Comparison of ENCODE assay signal across 18 cellular contexts in genomic region chr12:108807476-108807875, GRCh38. TPM values are rescaled to one million over a fixed set of nuclear protein-coding genes. Genes with fewer than 3 reads are reported as not detected.
DNase-seq lines count a peak whose midpoint lies in the region; ATAC-seq and TF ChIP-seq lines count a peak whose summit lies in the region.
"Had no signal": no experiment of that assay in that cellular context is flagged by ENCODE, and none has a peak within 500 bp of the region (broad histone marks: within the 10 kb centered on the region; RNA-seq: fewer than 3 reads in every experiment).

No MANE protein-coding gene starts in this region.

- H3K9me3 ChIP-seq in H9 (ENCODE audit: control insufficient read depth, low read depth, low read length): no peaks in the 10 kb centered on the region
- no peaks in the 10 kb centered on the region for H3K9me3 ChIP-seq in gastroesophageal sphincter
- H3K9me3 ChIP-seq in psoas muscle: no peaks in the 10 kb centered on the region
- no peaks in the 10 kb centered on the region for H3K9me3 ChIP-seq in PC-3 (ENCODE audit: low read length)

- no peaks in the 10 kb centered on the region for H3K23me2 ChIP-seq in H9 (ENCODE audit: insufficient read length, low read depth, low read length, poor library complexity, severe bottlenecking)

- peaks cover 41% of the 10 kb centered on the region for H3K4me1 ChIP-seq in ACC112 (ENCODE audit: control insufficient read depth, insufficient read depth, low read length, unreplicated experiment)
- no peaks in the 10 kb centered on the region for H3K4me1 ChIP-seq in H9 (ENCODE audit: insufficient read depth, low read length)
- peaks cover 10 to 61% (median 27%) of the 10 kb centered on the region in 3 donors for H3K4me1 ChIP-seq in gastroesophageal sphincter
- peaks cover 33% of the 10 kb centered on the region for H3K4me1 ChIP-seq in psoas muscle
- H3K4me1 ChIP-seq in PC-3 (ENCODE audit: insufficient read depth, low read length): peaks cover 6% of the 10 kb centered on the region

- peaks cover 12 to 59% (median 56%) of the 10 kb centered on the region in 3 experiments; a peak in 6 of 7 replicates for H3K36me3 Mint-ChIP-seq in H9 (ENCODE audit: insufficient read depth in 1 of 3, low read depth in 3 of 3)

- H4K91ac ChIP-seq in H9 (ENCODE audit: insufficient read length, low read depth, low read length): no peak overlapping the region

- H3K4me3 ChIP-seq in ACC112 (ENCODE audit: low read depth, low read length) (no peak overlapping the region), gastroesophageal sphincter (no peak overlapping the region), psoas muscle (no peak overlapping the region), PC-3 (ENCODE audit: low read length) (no peak overlapping the region)
- H3K4me3 ChIP-seq: hepatocyte had no signal

- ATAC-seq in gastroesophageal sphincter (no peak), psoas muscle (no peak), PC-3 (no peak)
- ATAC-seq: left ventricle myocardium superior had no signal

- H3K4me2 ChIP-seq in H9 (ENCODE audit: insufficient read depth, insufficient read length, low read length) (no peak overlapping the region), PC-3 (ENCODE audit: low read length) (no peak overlapping the region)
- H3K4me2 ChIP-seq: hepatocyte had no signal

- no peak overlapping the region for H3K4me3 Mint-ChIP-seq in H9
- H3K4me3 Mint-ChIP-seq: activated T-helper 1 cell treated with anti-CD3 and anti-CD28 coated beads, Interleukin-12 subunit alpha, Interleukin-12 subunit beta, Interleukin-2, Interleukin-4 antibody, amounts not matched to agents 30 ng/mL and 10 ng/mL and 1 ng/mL, durations not matched to agents 14 hours and 24 hours and 36 hours; nephron had no signal

- H3K79me1 ChIP-seq in H9 (ENCODE audit: insufficient read depth, low read depth, low read length, poor library complexity, severe bottlenecking): no peaks in the 10 kb centered on the region

- no peak overlapping the region for H3K4ac ChIP-seq in H9 (ENCODE audit: low read depth, low read length)

- WGBS in H9 (ENCODE audit: extremely low coverage, insufficient read length, low lambda C conversion rate): no CpG with 5 or more reads among the region's 15 CpGs
- 90 to 100% methylated on average over 2 of the region's 15 CpGs for WGBS in gastroesophageal sphincter (ENCODE audit: low coverage in 1 of 2), 2 donors
- WGBS in psoas muscle, 3 donors: 90 to 95% (median 92%) methylated on average over 15 of the region's 15 CpGs

- H2BK5ac ChIP-seq in H9 (ENCODE audit: insufficient read length, low read length): no peak overlapping the region

- no peak overlapping the region for H2BK12ac ChIP-seq in H9 (ENCODE audit: insufficient read length, low read depth, low read length)

- DNase-seq in H9: no peak
- DNase-seq in psoas muscle: no peak
- no peak for DNase-seq in DMS153 (lab: John Stamatoyannopoulos, UW)
- no peak for DNase-seq in NCI-H345 treated with DMSO at 0.1 percent for 48 hours (lab: John Stamatoyannopoulos, UW; ENCODE audit: unreplicated experiment)
- no peak for DNase-seq in PC-3
- DNase-seq: activated naive CD4-positive, alpha-beta T cell treated with anti-CD3 and anti-CD28 coated beads, Interleukin-2, amount 50 U/mL, for 16 hours; caudate nucleus; EL; left ventricle myocardium superior; NCI-H1048; NCI-H187; substantia nigra had no signal

- H3K79me2 ChIP-seq in ACC112 (ENCODE audit: control insufficient read depth, insufficient read depth, low read length, unreplicated experiment): peaks cover 14% of the 10 kb centered on the region
- no peaks in the 10 kb centered on the region for H3K79me2 ChIP-seq in H9 (ENCODE audit: insufficient read depth, low read length)
- H3K79me2 ChIP-seq in PC-3 (ENCODE audit: low read length): no peaks in the 10 kb centered on the region
- H3K79me2 ChIP-seq: hepatocyte had no signal

- no peak overlapping the region for H2BK15ac ChIP-seq in H9 (ENCODE audit: low read depth, low read length)

- H4K8ac ChIP-seq in H9 (replicated peaks; ENCODE audit: insufficient read length, low read depth, low read length): no peak overlapping the region

- TF ChIP-seq CTCF in H9 (conservative IDR thresholded peaks at IDR 0.05) (no peak), gastroesophageal sphincter (IDR thresholded peaks at IDR 0.05) (no peak), psoas muscle (IDR thresholded peaks at IDR 0.05) (no peak), PC-3 (conservative IDR thresholded peaks at IDR 0.05; ENCODE audit: low read depth, low read length) (no peak)

- no peak for TF ChIP-seq POLR2A in gastroesophageal sphincter (IDR thresholded peaks at IDR 0.05)

- H3K36me3 ChIP-seq in ACC112 (ENCODE audit: insufficient read depth, low read length) (peaks cover 23% of the 10 kb centered on the region), gastroesophageal sphincter (peaks cover 0 to 69% of the 10 kb centered on the region in 2 donors), psoas muscle (ENCODE audit: insufficient read depth in 1 of 2, low read depth in 1 of 2) (peaks cover 7 to 86% of the 10 kb centered on the region in 2 donors), PC-3 (ENCODE audit: low read depth, low read length) (peaks cover 54% of the 10 kb centered on the region)

- H3K27me3 Mint-ChIP-seq in H9 (ENCODE audit: low read depth): no peaks in the 10 kb centered on the region

- POLR2A ChIA-PET in PC-3 (lab: Charles Lee; ENCODE audit: unreplicated experiment): no interaction called here

- H3K4me1 Mint-ChIP-seq in H9: peaks cover 10 to 18% of the 10 kb centered on the region in 2 experiments

- no peaks in the 10 kb centered on the region for H3K9me3 Mint-ChIP-seq in H9
- H3K9me3 Mint-ChIP-seq: activated T-helper 1 cell treated with anti-CD3 and anti-CD28 coated beads, Interleukin-12 subunit alpha, Interleukin-12 subunit beta, Interleukin-2, Interleukin-4 antibody, amounts not matched to agents 30 ng/mL and 10 ng/mL and 1 ng/mL, durations not matched to agents 14 hours and 24 hours and 36 hours; nephron had no signal

- H3F3A ChIP-seq in PC-3 (ENCODE audit: low read length, unreplicated experiment): peaks cover 4% of the 10 kb centered on the region

- H4K20me1 ChIP-seq in H9 (ENCODE audit: control insufficient read depth, insufficient read depth, insufficient read length) (no peaks in the 10 kb centered on the region), PC-3 (ENCODE audit: low read length) (no peaks in the 10 kb centered on the region)

- H3K23ac ChIP-seq in H9 (ENCODE audit: insufficient read length, low read depth, low read length): no peak overlapping the region

- intact Hi-C loops in psoas muscle (cut with DNase I): loop anchor here (5.0 to 10.0 kb wide), 3 partner anchors 47 to 280 kb away; partner anchors contain the start of genes ISCU (in 1 of the 2), SART3 (in 1 of the 2) and SSH1 (in 1 of the 2)
- intact Hi-C loops in PC-3 (cut with micrococcal nuclease): no loop called here

- no peak overlapping the region for H2AK5ac ChIP-seq in H9 (ENCODE audit: insufficient read length, low read length)

- H2AFZ ChIP-seq in ACC112 (ENCODE audit: low read length, unreplicated experiment) (no peak overlapping the region), H9 (ENCODE audit: low read length) (no peak overlapping the region), PC-3 (ENCODE audit: low read length) (no peak overlapping the region)
- H2AFZ ChIP-seq: hepatocyte had no signal

- no peak overlapping the region for H3K18ac ChIP-seq in H9 (ENCODE audit: insufficient read length, low read depth, low read length)

- BruUV-seq in PC-3 (replicated peaks; lab: Mats Ljungman, UMichigan): no TSS peak

- H3T11ph ChIP-seq in H9 (ENCODE audit: low read length): no peak overlapping the region

- H3K14ac ChIP-seq in H9 (ENCODE audit: insufficient read depth, low read length): no peak overlapping the region

- no peak overlapping the region for H2BK20ac ChIP-seq in H9 (ENCODE audit: low read depth, low read length, poor library complexity, severe bottlenecking)

- no peak overlapping the region for H4K5ac ChIP-seq in H9 (ENCODE audit: insufficient read length, low read depth, low read length)

- no peak overlapping the region for H2BK120ac ChIP-seq in H9 (ENCODE audit: low read depth, low read length, poor library complexity, severe bottlenecking)

- CTCF ChIA-PET in PC-3 (lab: Charles Lee): no interaction called here

- H3K9me2 ChIP-seq in PC-3 (replicated peaks; ENCODE audit: low read length): no peaks in the 10 kb centered on the region

- peak overlapping the region in 2 of 3 experiments; percentile 73 to 81; a peak in 3 of 7 replicates for H3K27ac Mint-ChIP-seq in H9

- no peak for TF ChIP-seq EP300 in gastroesophageal sphincter (IDR thresholded peaks at IDR 0.05)

- H3K9ac ChIP-seq in H9 (ENCODE audit: extremely low read depth, insufficient read length, low read length): no peak overlapping the region
- no peak overlapping the region for H3K9ac ChIP-seq in PC-3 (ENCODE audit: low read length)

- H3K27ac ChIP-seq in ACC112 (ENCODE audit: low read depth, low read length): peak overlapping the region; percentile 99
- no peak overlapping the region for H3K27ac ChIP-seq in H9 (ENCODE audit: insufficient read length, low read depth, low read length)
- peak overlapping the region in 3 of 4 donors; percentile 32 to 96 (median 86) for H3K27ac ChIP-seq in gastroesophageal sphincter
- peak overlapping the region; percentile 19 for H3K27ac ChIP-seq in psoas muscle
- H3K27ac ChIP-seq in PC-3 (ENCODE audit: low read length): no peak overlapping the region
- H3K27ac ChIP-seq: C4-2B, hepatocyte had no signal

- H3K56ac ChIP-seq in H9 (ENCODE audit: insufficient read length, low read depth, low read length): no peak overlapping the region

- H3K27me3 ChIP-seq in ACC112 (ENCODE audit: insufficient read depth, low read length) (no peaks in the 10 kb centered on the region), H9 (ENCODE audit: insufficient read depth, low read length) (no peaks in the 10 kb centered on the region), gastroesophageal sphincter (no peaks in the 10 kb centered on the region), psoas muscle (ENCODE audit: insufficient read depth in 3 of 3, low read length in 2 of 3) (no peaks in the 10 kb centered on the region), PC-3 (ENCODE audit: low read length) (no peaks in the 10 kb centered on the region)
- H3K27me3 ChIP-seq: hepatocyte had no signal

RNA-seq across cellular contexts. Expression of gene SSH1, which starts 49.9 kb away (rescaled TPM):
- 21.8 and 24.0 TPM in 2 replicates for total RNA-seq in H9 (2021)
- 10 to 100 TPM; 16.2 to 35.0 (median 17.2) TPM for total RNA-seq in gastroesophageal sphincter
- 10 to 100 TPM; 24.9 to 68.6 (median 55.9) TPM for total RNA-seq in psoas muscle
- 10 to 100 TPM; 10.0 to 39.8 (median 10.9) TPM for polyA plus RNA-seq in psoas muscle
- total RNA-seq in PC-3 (2014; rRNA removed): 17.2 and 24.2 TPM in 2 replicates

Comparison
In these comparisons a context has a peak if more than half of its experiments do, and no peak if none do; other contexts are left out.
1. H3K27ac ChIP-seq: peak in ACC112 (single experiment), gastroesophageal sphincter (3 of 4) and psoas muscle (single experiment); none in H9 (single experiment) and PC-3 (single experiment).